In the genomic region with DNA sequence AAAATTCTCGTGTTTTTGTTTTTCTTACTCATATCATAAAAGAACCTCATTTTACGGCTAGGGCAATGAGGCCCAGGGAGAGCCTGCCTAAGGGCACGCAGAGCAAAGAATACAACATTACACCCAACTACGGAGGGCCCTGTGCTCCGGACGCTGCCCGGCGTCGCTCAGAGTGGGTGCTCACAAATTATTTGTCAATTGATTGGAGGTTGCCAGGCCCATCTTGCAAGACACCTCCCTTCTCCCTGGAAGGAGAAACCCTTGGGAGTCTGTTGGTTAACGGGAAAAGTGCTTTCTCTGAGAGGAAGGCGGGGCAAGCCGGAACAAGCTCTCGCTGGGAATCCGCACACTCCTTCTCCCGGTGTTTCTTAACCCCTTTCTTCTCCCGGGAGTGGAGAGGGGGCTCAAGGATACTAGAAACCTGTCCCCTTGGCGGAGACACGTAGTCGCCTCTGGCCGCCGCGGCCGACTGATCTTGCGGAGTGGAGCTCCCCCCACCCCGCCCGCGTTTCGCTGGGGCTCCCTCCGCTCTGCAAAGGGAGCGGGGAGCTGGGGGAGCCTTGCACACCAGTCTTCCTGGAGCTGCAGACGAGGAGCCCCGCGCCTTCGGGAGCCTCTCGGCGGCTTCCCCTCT, we compare ENCODE assay signal across 10 cellular contexts.
DNase-seq lines count a peak whose midpoint lies in the region; ATAC-seq and TF ChIP-seq lines count a peak whose summit lies in the region.
"Had no signal": no experiment of that assay in that cellular context is flagged by ENCODE, and none has a peak within 500 bp of the region (broad histone marks: within the 10 kb centered on the region; RNA-seq: fewer than 3 reads in every experiment).

No MANE protein-coding gene starts in this region.

- H3K36me3 Mint-ChIP-seq in neural progenitor cell: no peaks in the 10 kb centered on the region
- H3K36me3 Mint-ChIP-seq in activated CD4-positive, alpha-beta T cell treated with anti-CD3 and anti-CD28 coated beads for 36 hours (ENCODE audit: low read depth): no peaks in the 10 kb centered on the region
- no peaks in the 10 kb centered on the region for H3K36me3 Mint-ChIP-seq in T-helper 2 cell treated with Interferon-gamma antibody and Interleukin-4, amounts not matched to agents 5 μg/mL and 100 μg/mL, for 36 hours (ENCODE audit: low read depth)

- H3K4me2 ChIP-seq in neural progenitor cell: peak overlapping the region; percentile 81

- peak overlapping the region; percentile 59 for H2AFZ ChIP-seq in neural progenitor cell (replicated peaks)

- ATAC-seq in heart right ventricle (peak in 1 of 8 donors; percentile 2), GM19463 (IDR thresholded peaks at IDR 0.05; ENCODE audit: unreplicated experiment) (no peak)
- no peak for ATAC-seq in activated CD4-positive, alpha-beta T cell treated with anti-CD3 and anti-CD28 coated beads for 36 hours

- WGBS in heart right ventricle, 2 donors: 3 to 6% methylated on average over 34 to 36 of the region's 36 CpGs

- H3K9me3 ChIP-seq in cardiac muscle cell (ENCODE audit: low read depth): no peaks in the 10 kb centered on the region
- H3K9me3 ChIP-seq in heart right ventricle: no peaks in the 10 kb centered on the region
- no peaks in the 10 kb centered on the region for H3K9me3 ChIP-seq in neural progenitor cell (ENCODE audit: low read depth)
- H3K9me3 ChIP-seq in vagina: no peaks in the 10 kb centered on the region
- H3K9me3 ChIP-seq: thyroid gland had no signal

- peaks cover 55% of the 10 kb centered on the region for H3K27me3 Mint-ChIP-seq in neural progenitor cell (ENCODE audit: insufficient read depth, low read depth)
- H3K27me3 Mint-ChIP-seq in activated CD4-positive, alpha-beta T cell treated with anti-CD3 and anti-CD28 coated beads for 36 hours: peaks cover 51% of the 10 kb centered on the region
- H3K27me3 Mint-ChIP-seq in T-helper 2 cell treated with Interferon-gamma antibody and Interleukin-4, amounts not matched to agents 5 μg/mL and 100 μg/mL, for 36 hours (ENCODE audit: low read depth): peaks cover 58% of the 10 kb centered on the region

- H3K36me3 ChIP-seq in cardiac muscle cell: no peaks in the 10 kb centered on the region
- no peaks in the 10 kb centered on the region for H3K36me3 ChIP-seq in heart right ventricle
- no peaks in the 10 kb centered on the region for H3K36me3 ChIP-seq in neural progenitor cell
- no peaks in the 10 kb centered on the region for H3K36me3 ChIP-seq in vagina
- H3K36me3 ChIP-seq: thyroid gland had no signal

- no peak overlapping the region for H3K27ac Mint-ChIP-seq in neural progenitor cell
- H3K27ac Mint-ChIP-seq in activated CD4-positive, alpha-beta T cell treated with anti-CD3 and anti-CD28 coated beads for 36 hours: no peak overlapping the region
- H3K27ac Mint-ChIP-seq in T-helper 2 cell treated with Interferon-gamma antibody and Interleukin-4, amounts not matched to agents 5 μg/mL and 100 μg/mL, for 36 hours: no peak overlapping the region

- H3F3A ChIP-seq in neural progenitor cell (ENCODE audit: low read depth): peaks cover 7% of the 10 kb centered on the region

- no peak for TF ChIP-seq POLR2A in vagina (IDR thresholded peaks at IDR 0.05)

- H3K4me3 ChIP-seq in cardiac muscle cell (peak overlapping the region; percentile 31), heart right ventricle (peak overlapping the region; percentile 39 to 64 (median 56)), neural progenitor cell (peak overlapping the region; percentile 57), vagina (peak overlapping the region; percentile 29 to 32)

- intact Hi-C loops in cardiac septum (cut with DNase I): loop anchor here (5.0 kb wide), 3 partner anchors 245 to 755 kb away; no protein-coding TSS in a partner anchor
- intact Hi-C loops in heart right ventricle (cut with DNase I): loop anchor here in 6 of 10 donors (2.0 to 10.0 kb wide), 9 partner anchors 243 to 755 kb away; no protein-coding TSS in a partner anchor
- intact Hi-C loops in vagina (cut with DNase I): no loop called here
- intact Hi-C loops in activated CD4-positive, alpha-beta T cell treated with anti-CD3 and anti-CD28 coated beads for 36 hours (cut with DNase I, micrococcal nuclease): no loop called here

- no peak overlapping the region for H3K27ac ChIP-seq in cardiac muscle cell
- peak overlapping the region in 7 of 10 donors; percentile 71 to 91 (median 85) for H3K27ac ChIP-seq in heart right ventricle
- no peak overlapping the region for H3K27ac ChIP-seq in neural progenitor cell
- no peak overlapping the region for H3K27ac ChIP-seq in vagina
- H3K27ac ChIP-seq: thyroid gland had no signal

- no peak for DNase-seq in cardiac muscle cell (ENCODE audit: low read depth in 1 of 2, low spot score in 1 of 2)
- DNase-seq in cardiac septum (ENCODE audit: low spot score): no peak
- DNase-seq in heart right ventricle: no peak
- peak; percentile 55 for DNase-seq in neural progenitor cell (ENCODE audit: low spot score)
- DNase-seq in vagina (ENCODE audit: extremely low spot score in 2 of 2): no peak
- no peak for DNase-seq in activated CD4-positive, alpha-beta T cell treated with anti-CD3 and anti-CD28 coated beads for 36 hours
- no peak for DNase-seq in T-helper 2 cell treated with Interferon-gamma antibody and Interleukin-4, amounts not matched to agents 5 μg/mL and 100 μg/mL, for 36 hours (ENCODE audit: low spot score)
- DNase-seq: stimulated activated CD4-positive, alpha-beta T cell treated with anti-CD3 and anti-CD28 coated beads, Interleukin-12 subunit alpha, Interleukin-12 subunit beta, amount 100 ng/mL, for 4 hours had no signal

- peaks cover 40% of the 10 kb centered on the region for H4K20me1 ChIP-seq in neural progenitor cell (ENCODE audit: low read depth)

- H3K27me3 ChIP-seq in cardiac muscle cell (peaks cover 99% of the 10 kb centered on the region), heart right ventricle (peaks cover 0 to 71% (median 33%) of the 10 kb centered on the region in 7 donors), neural progenitor cell (peaks cover 100% of the 10 kb centered on the region), vagina (no peaks in the 10 kb centered on the region)

- no peak for TF ChIP-seq CTCF in cardiac muscle cell (IDR thresholded peaks at IDR 0.05; ENCODE audit: low read depth, low read length)
- no peak for TF ChIP-seq CTCF in heart right ventricle (IDR thresholded peaks at IDR 0.05)
- TF ChIP-seq CTCF in neural progenitor cell (IDR thresholded peaks at IDR 0.05): no peak
- no peak for TF ChIP-seq CTCF in vagina (IDR thresholded peaks at IDR 0.05)

- H3K4me3 Mint-ChIP-seq in neural progenitor cell: peak overlapping the region; percentile 81
- no peak overlapping the region for H3K4me3 Mint-ChIP-seq in activated CD4-positive, alpha-beta T cell treated with anti-CD3 and anti-CD28 coated beads for 36 hours
- no peak overlapping the region for H3K4me3 Mint-ChIP-seq in T-helper 2 cell treated with Interferon-gamma antibody and Interleukin-4, amounts not matched to agents 5 μg/mL and 100 μg/mL, for 36 hours

- CTCF ChIA-PET in activated CD4-positive, alpha-beta T cell treated with anti-CD3 and anti-CD28 coated beads for 36 hours (lab: Charles Lee): no interaction called here

- H3K4me1 ChIP-seq in cardiac muscle cell (ENCODE audit: low read depth): no peaks in the 10 kb centered on the region
- peaks cover 0 to 38% (median 5%) of the 10 kb centered on the region in 9 donors for H3K4me1 ChIP-seq in heart right ventricle
- H3K4me1 ChIP-seq in neural progenitor cell: peaks cover 11% of the 10 kb centered on the region
- peaks cover 18% of the 10 kb centered on the region for H3K4me1 ChIP-seq in vagina

- H3K4me1 Mint-ChIP-seq in neural progenitor cell: peaks cover 6% of the 10 kb centered on the region
- H3K4me1 Mint-ChIP-seq in activated CD4-positive, alpha-beta T cell treated with anti-CD3 and anti-CD28 coated beads for 36 hours: no peaks in the 10 kb centered on the region
- no peaks in the 10 kb centered on the region for H3K4me1 Mint-ChIP-seq in T-helper 2 cell treated with Interferon-gamma antibody and Interleukin-4, amounts not matched to agents 5 μg/mL and 100 μg/mL, for 36 hours (ENCODE audit: low read depth)

- H3K79me2 ChIP-seq in neural progenitor cell (ENCODE audit: low read depth): no peaks in the 10 kb centered on the region

- H3K9ac ChIP-seq in neural progenitor cell: no peak overlapping the region

- no peaks in the 10 kb centered on the region for H3K9me3 Mint-ChIP-seq in neural progenitor cell
- H3K9me3 Mint-ChIP-seq in activated CD4-positive, alpha-beta T cell treated with anti-CD3 and anti-CD28 coated beads for 36 hours (ENCODE audit: low read depth): no peaks in the 10 kb centered on the region
- H3K9me3 Mint-ChIP-seq in T-helper 2 cell treated with Interferon-gamma antibody and Interleukin-4, amounts not matched to agents 5 μg/mL and 100 μg/mL, for 36 hours: no peaks in the 10 kb centered on the region

- POLR2A ChIA-PET in activated CD4-positive, alpha-beta T cell treated with anti-CD3 and anti-CD28 coated beads for 36 hours (lab: Charles Lee): no interaction called here

Comparison
In these comparisons a context has a peak if more than half of its experiments do, and no peak if none do; other contexts are left out.
1. H3K27ac ChIP-seq: peak in heart right ventricle (7 of 10); none in cardiac muscle cell (single experiment), neural progenitor cell (single experiment) and vagina (single experiment).
2. intact Hi-C loops: an anchor here in cardiac septum (5.0 kb wide) and heart right ventricle (2.0 to 10.0 kb wide); none called in vagina and activated CD4-positive, alpha-beta T cell treated with anti-CD3 and anti-CD28 coated beads for 36 hours.
3. Peak in every context shown above with its lines, with median percentiles within 50 percentile points of each other: H3K4me3 ChIP-seq.